Comparison of ENCODE assay signal across 13 cellular contexts in genomic region chr6:11208267-11208666, GRCh38. TPM values are rescaled to one million over a fixed set of nuclear protein-coding genes. Genes with fewer than 3 reads are reported as not detected.
DNase-seq lines count a peak whose midpoint lies in the region; ATAC-seq and TF ChIP-seq lines count a peak whose summit lies in the region.
"Had no signal": no experiment of that assay in that cellular context is flagged by ENCODE, and none has a peak within 500 bp of the region (broad histone marks: within the 10 kb centered on the region; RNA-seq: fewer than 3 reads in every experiment).

No MANE protein-coding gene starts in this region.

- H3K4me3 ChIP-seq in CD8-positive, alpha-beta T cell (ENCODE audit: low read depth, low read length), result no peak overlapping the region
- no peak overlapping the region for H3K4me3 ChIP-seq in tibial nerve
- H3K4me3 ChIP-seq: HAP-1 had no signal

- TF ChIP-seq EP300 in tibial nerve (IDR thresholded peaks at IDR 0.05), result peak in 1 of 2 donors; percentile 6

- DNase-seq in CD8-positive, alpha-beta T cell, result no peak
- DNase-seq in HT-29 (ENCODE audit: low spot score) (peak; percentile 64), osteocyte (ENCODE audit: extremely low spot score, unreplicated experiment) (no peak), Kasumi-1 (lab: John Stamatoyannopoulos, UW) (no peak), dedifferentiated amniotic fluid mesenchymal stem cell (ENCODE audit: extremely low spot score) (no peak), tibial nerve (ENCODE audit: low spot score in 2 of 2) (no peak)
- DNase-seq in activated naive CD8-positive, alpha-beta T cell treated with anti-CD3 and anti-CD28 coated beads, Interleukin-2, amount 50 U/mL, for 24 hours, result no peak
- DNase-seq: activated effector memory CD4-positive, alpha-beta T cell treated with anti-CD3 and anti-CD28 coated beads, Interleukin-2, amount 50 U/mL, for 16 hours; Karpas-422; kidney; RPMI8226 had no signal

- H3K36me3 Mint-ChIP-seq in CD8-positive, alpha-beta T cell, result peaks cover 61% of the 10 kb centered on the region
- peaks cover 47% of the 10 kb centered on the region for H3K36me3 Mint-ChIP-seq in activated naive CD8-positive, alpha-beta T cell treated with anti-CD3 and anti-CD28 coated beads, Interleukin-2, amount 50 U/mL, for 24 hours (ENCODE audit: low read depth)
- peaks cover 8% of the 10 kb centered on the region for H3K36me3 Mint-ChIP-seq in osteocyte (ENCODE audit: unreplicated experiment)

- H3K27me3 ChIP-seq in CD8-positive, alpha-beta T cell (ENCODE audit: insufficient read depth, low read length), result no peaks in the 10 kb centered on the region
- H3K27me3 ChIP-seq in tibial nerve, result no peaks in the 10 kb centered on the region

- no peaks in the 10 kb centered on the region for H3K27me3 Mint-ChIP-seq in CD8-positive, alpha-beta T cell (ENCODE audit: low read depth)
- no peaks in the 10 kb centered on the region for H3K27me3 Mint-ChIP-seq in activated naive CD8-positive, alpha-beta T cell treated with anti-CD3 and anti-CD28 coated beads, Interleukin-2, amount 50 U/mL, for 24 hours
- no peaks in the 10 kb centered on the region for H3K27me3 Mint-ChIP-seq in osteocyte (ENCODE audit: unreplicated experiment)

- peaks cover 47% of the 10 kb centered on the region for H3K4me1 Mint-ChIP-seq in CD8-positive, alpha-beta T cell (ENCODE audit: low read depth)
- H3K4me1 Mint-ChIP-seq in activated naive CD8-positive, alpha-beta T cell treated with anti-CD3 and anti-CD28 coated beads, Interleukin-2, amount 50 U/mL, for 24 hours, result peaks cover 44% of the 10 kb centered on the region
- H3K4me1 Mint-ChIP-seq in osteocyte (ENCODE audit: unreplicated experiment), result peaks cover 73% of the 10 kb centered on the region

- 85 to 89% methylated on average over 3 of the region's 3 CpGs for WGBS in tibial nerve, 2 donors

- H3K27ac Mint-ChIP-seq in CD8-positive, alpha-beta T cell, result peak overlapping the region; percentile 45
- H3K27ac Mint-ChIP-seq in activated naive CD8-positive, alpha-beta T cell treated with anti-CD3 and anti-CD28 coated beads, Interleukin-2, amount 50 U/mL, for 24 hours, result peak overlapping the region; percentile 43
- H3K27ac Mint-ChIP-seq in osteocyte (ENCODE audit: unreplicated experiment), result peak overlapping the region; percentile 95

- POLR2A ChIA-PET in CD8-positive, alpha-beta T cell (lab: Charles Lee), result no interaction called here

- H3K9me3 ChIP-seq in CD8-positive, alpha-beta T cell (ENCODE audit: low read length), result no peaks in the 10 kb centered on the region
- H3K9me3 ChIP-seq in tibial nerve, result no peaks in the 10 kb centered on the region
- H3K9me3 ChIP-seq: HAP-1 had no signal

- CTCF ChIA-PET in CD8-positive, alpha-beta T cell (lab: Charles Lee), result no interaction called here

- no peak overlapping the region for H3K4me3 Mint-ChIP-seq in CD8-positive, alpha-beta T cell
- no peak overlapping the region for H3K4me3 Mint-ChIP-seq in activated naive CD8-positive, alpha-beta T cell treated with anti-CD3 and anti-CD28 coated beads, Interleukin-2, amount 50 U/mL, for 24 hours
- H3K4me3 Mint-ChIP-seq in osteocyte (ENCODE audit: unreplicated experiment), result no peak overlapping the region
- H3K4me3 Mint-ChIP-seq: neural crest cell had no signal

- H3K27ac ChIP-seq in CD8-positive, alpha-beta T cell (ENCODE audit: low read depth, low read length), result no peak overlapping the region
- H3K27ac ChIP-seq in tibial nerve, result peak overlapping the region in 2 of 4 donors; percentile 87 to 90

- no peak for TF ChIP-seq POLR2A in tibial nerve (IDR thresholded peaks at IDR 0.05)

- intact Hi-C loops in CD8-positive, alpha-beta T cell (cut with DNase I, micrococcal nuclease), result no loop called here

- H3K9me3 Mint-ChIP-seq in CD8-positive, alpha-beta T cell, result no peaks in the 10 kb centered on the region
- H3K9me3 Mint-ChIP-seq in activated naive CD8-positive, alpha-beta T cell treated with anti-CD3 and anti-CD28 coated beads, Interleukin-2, amount 50 U/mL, for 24 hours, result no peaks in the 10 kb centered on the region
- no peaks in the 10 kb centered on the region for H3K9me3 Mint-ChIP-seq in osteocyte (ENCODE audit: unreplicated experiment)
- H3K9me3 Mint-ChIP-seq: neural crest cell had no signal

- peaks cover 6% of the 10 kb centered on the region for H3K36me3 ChIP-seq in CD8-positive, alpha-beta T cell (ENCODE audit: insufficient read depth, low read length)
- H3K36me3 ChIP-seq in tibial nerve, result peaks cover 0 to 20% (median 0%) of the 10 kb centered on the region in 3 donors

- ATAC-seq in CD8-positive, alpha-beta T cell, result no peak
- ATAC-seq in activated naive CD8-positive, alpha-beta T cell treated with anti-CD3 and anti-CD28 coated beads, Interleukin-2, amount 50 U/mL, for 24 hours, result peak; percentile 94

- peaks cover 15% of the 10 kb centered on the region for H3K4me1 ChIP-seq in CD8-positive, alpha-beta T cell (ENCODE audit: insufficient read depth, low read length)
- H3K4me1 ChIP-seq in tibial nerve, result peaks cover 4 to 91% (median 62%) of the 10 kb centered on the region in 4 donors

- no peak for TF ChIP-seq CTCF in CD8-positive, alpha-beta T cell (IDR thresholded peaks at IDR 0.05)
- TF ChIP-seq CTCF in osteocyte (IDR thresholded peaks at IDR 0.05), result no peak
- TF ChIP-seq CTCF in tibial nerve (IDR thresholded peaks at IDR 0.05), result no peak

RNA-seq across cellular contexts. Expression of gene NEDD9, which starts 24.2 kb away (rescaled TPM):
- 10 to 100 TPM; 41.2 to 44.2 TPM for total RNA-seq in CD8-positive, alpha-beta T cell
- total RNA-seq in HT-29 (2014; rRNA removed; shearing (Covaris generic)), result 35.4 and 36.4 TPM in 2 replicates
- total RNA-seq in osteocyte (8.8 and 10.3 TPM in 2 replicates), tibial nerve (100 to 1,000 TPM; 107 to 205 (median 130) TPM)

Comparison
In these comparisons a context has a peak if more than half of its experiments do, and no peak if none do; other contexts are left out.
1. H3K27ac Mint-ChIP-seq: peak in every context shown above with its lines; median percentile 95 in osteocyte; 45 in CD8-positive, alpha-beta T cell; 43 in activated naive CD8-positive, alpha-beta T cell treated with anti-CD3 and anti-CD28 coated beads, Interleukin-2, amount 50 U/mL, for 24 hours.